In genomic region chr1:244778356-244778755, GRCh38 we compare ENCODE assay signal across 13 cellular contexts. TPM values are rescaled to one million over a fixed set of nuclear protein-coding genes. Genes with fewer than 3 reads are reported as not detected.
DNase-seq lines count a peak whose midpoint lies in the region; ATAC-seq and TF ChIP-seq lines count a peak whose summit lies in the region.
"Had no signal": no experiment of that assay in that cellular context is flagged by ENCODE, and none has a peak within 500 bp of the region (broad histone marks: within the 10 kb centered on the region; RNA-seq: fewer than 3 reads in every experiment).

No MANE protein-coding gene starts in this region.

- no peaks in the 10 kb centered on the region for H3K79me2 ChIP-seq in Karpas-422 (ENCODE audit: low read length)

- H3K27ac Mint-ChIP-seq in chondrocyte (ENCODE audit: unreplicated experiment), result peak overlapping the region; percentile 69
- no peak overlapping the region for H3K27ac Mint-ChIP-seq in glutamatergic neuron (ENCODE audit: unreplicated experiment)
- H3K27ac Mint-ChIP-seq: activated naive CD4-positive, alpha-beta T cell treated with anti-CD3 and anti-CD28 coated beads, Interleukin-2, amount 10 ng/mL, durations not matched to agents 7 days and 5 days; IgD-negative memory B cell had no signal

- H3K4me1 ChIP-seq in mucosa of descending colon (ENCODE audit: low read depth) (no peaks in the 10 kb centered on the region), Karpas-422 (ENCODE audit: low read length) (no peaks in the 10 kb centered on the region)

- no peak overlapping the region for H3K27ac ChIP-seq in Karpas-422 (ENCODE audit: low read length)
- H3K27ac ChIP-seq: VCaP had no signal

- H3K4me3 Mint-ChIP-seq in chondrocyte (ENCODE audit: unreplicated experiment) (no peak overlapping the region), glutamatergic neuron (ENCODE audit: unreplicated experiment) (no peak overlapping the region)
- H3K4me3 Mint-ChIP-seq: activated naive CD4-positive, alpha-beta T cell treated with anti-CD3 and anti-CD28 coated beads, Interleukin-2, amount 10 ng/mL, durations not matched to agents 7 days and 5 days; IgD-negative memory B cell had no signal

- H3K9me2 ChIP-seq in Karpas-422 (replicated peaks; ENCODE audit: insufficient read depth, low read length), result no peaks in the 10 kb centered on the region

- ATAC-seq in mucosa of descending colon (no peak), Right ventricle myocardium inferior (no peak)

- no peak overlapping the region for H2AFZ ChIP-seq in Karpas-422 (ENCODE audit: low read length)

- H3K4me3 ChIP-seq in mucosa of descending colon (no peak overlapping the region), Karpas-422 (ENCODE audit: low read length) (no peak overlapping the region)

- H3K36me3 ChIP-seq in mucosa of descending colon (ENCODE audit: low read depth) (no peaks in the 10 kb centered on the region), Karpas-422 (ENCODE audit: insufficient read depth, low read length) (no peaks in the 10 kb centered on the region)

- H3K4me1 Mint-ChIP-seq in chondrocyte (ENCODE audit: low read depth), result peaks cover 15% of the 10 kb centered on the region
- no peaks in the 10 kb centered on the region for H3K4me1 Mint-ChIP-seq in glutamatergic neuron (ENCODE audit: low read depth, unreplicated experiment)
- H3K4me1 Mint-ChIP-seq: activated naive CD4-positive, alpha-beta T cell treated with anti-CD3 and anti-CD28 coated beads, Interleukin-2, amount 10 ng/mL, durations not matched to agents 7 days and 5 days; IgD-negative memory B cell had no signal

- H3K9me3 ChIP-seq in mucosa of descending colon, result no peaks in the 10 kb centered on the region
- H3K9me3 ChIP-seq in Karpas-422 (ENCODE audit: low read length), result no peaks in the 10 kb centered on the region

- H3K27me3 Mint-ChIP-seq in chondrocyte (ENCODE audit: low read depth), result no peaks in the 10 kb centered on the region
- H3K27me3 Mint-ChIP-seq in glutamatergic neuron (ENCODE audit: unreplicated experiment), result peaks cover 8% of the 10 kb centered on the region
- H3K27me3 Mint-ChIP-seq: activated naive CD4-positive, alpha-beta T cell treated with anti-CD3 and anti-CD28 coated beads, Interleukin-2, amount 10 ng/mL, durations not matched to agents 7 days and 5 days had no signal

- peak; percentile 84 for DNase-seq in GM03348 (ENCODE audit: low spot score)
- peak; percentile 61 for DNase-seq in NOMO-1 treated with DMSO at 0.1 percent for 48 hours (lab: John Stamatoyannopoulos, UW; ENCODE audit: unreplicated experiment)
- no peak for DNase-seq in chondrocyte (ENCODE audit: low spot score)
- DNase-seq in non-pigmented ciliary epithelial cell (ENCODE audit: low read depth), result peak; percentile 69
- DNase-seq in glutamatergic neuron, result no peak
- DNase-seq in mucosa of descending colon, result no peak
- no peak for DNase-seq in Karpas-422
- DNase-seq in Right ventricle myocardium inferior (ENCODE audit: missing footprints), result no peak
- DNase-seq: activated naive CD4-positive, alpha-beta T cell treated with anti-CD3 and anti-CD28 coated beads, Interleukin-2, amount 10 ng/mL, durations not matched to agents 7 days and 5 days; NCI-H774; stimulated activated CD4-positive, alpha-beta T cell treated with anti-CD3 and anti-CD28 coated beads, Interleukin-15, amount 100 ng/mL, for 24 hours had no signal

- no peak overlapping the region for H3K4me2 ChIP-seq in Karpas-422 (ENCODE audit: low read depth, low read length, poor library complexity, severe bottlenecking)

- no peak for TF ChIP-seq CTCF in chondrocyte (IDR thresholded peaks at IDR 0.05)
- no peak for TF ChIP-seq CTCF in glutamatergic neuron (IDR thresholded peaks at IDR 0.05; ENCODE audit: partially characterized antibody, unreplicated experiment)
- no peak for TF ChIP-seq CTCF in mucosa of descending colon (IDR thresholded peaks at IDR 0.05)

- H3K27me3 ChIP-seq in Karpas-422 (ENCODE audit: low read length), result no peaks in the 10 kb centered on the region

- peaks cover 5% of the 10 kb centered on the region for H3K9me3 Mint-ChIP-seq in chondrocyte (ENCODE audit: low read depth)
- H3K9me3 Mint-ChIP-seq in glutamatergic neuron (ENCODE audit: unreplicated experiment), result peaks cover 6% of the 10 kb centered on the region
- H3K9me3 Mint-ChIP-seq: activated naive CD4-positive, alpha-beta T cell treated with anti-CD3 and anti-CD28 coated beads, Interleukin-2, amount 10 ng/mL, durations not matched to agents 7 days and 5 days; IgD-negative memory B cell had no signal

- no peaks in the 10 kb centered on the region for H3K36me3 Mint-ChIP-seq in chondrocyte (ENCODE audit: low read depth)
- H3K36me3 Mint-ChIP-seq in glutamatergic neuron (ENCODE audit: unreplicated experiment), result peaks cover 7% of the 10 kb centered on the region
- H3K36me3 Mint-ChIP-seq: activated naive CD4-positive, alpha-beta T cell treated with anti-CD3 and anti-CD28 coated beads, Interleukin-2, amount 10 ng/mL, durations not matched to agents 7 days and 5 days; IgD-negative memory B cell had no signal

- no peak overlapping the region for H3K9ac ChIP-seq in Karpas-422 (ENCODE audit: low read length)

- intact Hi-C loops in mucosa of descending colon (cut with DNase I, micrococcal nuclease), result no loop called here
- intact Hi-C loops in Right ventricle myocardium inferior (cut with DNase I), result no loop called here

- H4K20me1 ChIP-seq in Karpas-422 (ENCODE audit: insufficient read depth, low read depth, low read length), result no peaks in the 10 kb centered on the region

RNA-seq across cellular contexts. Expression of gene COX20, which starts 57.1 kb away (rescaled TPM):
- total RNA-seq in chondrocyte (31.6 to 36.6 TPM (median 33.6 TPM) in 3 replicates), glutamatergic neuron (ENCODE audit: unreplicated experiment) (35.3 TPM), mucosa of descending colon (10 to 100 TPM; 18.9 to 37.7 (median 32.3) TPM), Right ventricle myocardium inferior (58.4 TPM)
- 24.1 and 52.4 TPM in 2 replicates for total RNA-seq in Karpas-422 (2014; rRNA removed; shearing (Covaris generic); ENCODE audit: low replicate concordance)

Comparison
In these comparisons a context has a peak if more than half of its experiments do, and no peak if none do; other contexts are left out.
1. DNase-seq: peak in GM03348 (single experiment), NOMO-1 treated with DMSO at 0.1 percent for 48 hours (single experiment) and non-pigmented ciliary epithelial cell (single experiment); none in chondrocyte (single experiment), glutamatergic neuron (single experiment), mucosa of descending colon (0 of 3), Karpas-422 (single experiment) and Right ventricle myocardium inferior (single experiment).